6 cellular contexts compared by ENCODE assay signal in genomic region chr4:75057369-75057768, GRCh38.
"Had no signal": no experiment of that assay in that cellular context is flagged by ENCODE, and none has a peak within 500 bp of the region (broad histone marks: within the 10 kb centered on the region; RNA-seq: fewer than 3 reads in every experiment).

No MANE protein-coding gene starts in this region.

- DNase-seq: GOT3, H9, HCEC 1CT, KBM-7 had no signal

- H3K27ac ChIP-seq: HL-60 had no signal

- ATAC-seq: HepG2 had no signal
